Comparison of ENCODE assay signal across 8 cellular contexts in the genomic region with DNA sequence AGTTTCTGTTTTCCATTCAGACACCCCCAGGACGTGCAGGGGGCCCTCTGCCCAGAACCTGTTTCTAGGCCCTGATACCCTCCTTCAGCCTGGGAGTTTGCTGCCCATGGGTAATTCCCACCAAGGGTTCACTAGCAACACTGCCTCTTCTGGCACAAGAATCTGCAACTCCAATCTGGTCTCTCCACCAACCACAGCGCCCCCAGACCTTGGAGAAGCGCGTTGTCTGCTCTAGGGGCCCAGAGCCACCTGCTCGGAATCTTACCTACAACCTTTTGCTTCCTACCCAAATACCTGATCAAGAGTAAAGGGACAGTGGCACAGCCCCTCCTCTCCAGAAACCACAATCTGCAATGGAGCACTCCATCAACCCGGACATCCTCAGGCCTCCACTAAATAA. TPM values are rescaled to one million over a fixed set of nuclear protein-coding genes. Genes with fewer than 3 reads are reported as not detected.
DNase-seq lines count a peak whose midpoint lies in the region; ATAC-seq and TF ChIP-seq lines count a peak whose summit lies in the region.

No MANE protein-coding gene starts in this region.

- POLR2A ChIA-PET in T-cell (lab: Charles Lee), result no interaction called here

- H3K4me3 ChIP-seq in H7 (ENCODE audit: insufficient read depth, low read depth, low read length) (peak overlapping the region; percentile 81), skin epidermis (peak overlapping the region; percentile 58 to 92 (median 79))

- H3K27me3 ChIP-seq in H7 (ENCODE audit: control insufficient read depth, insufficient read depth, low read length), result no peaks in the 10 kb centered on the region

- peaks cover 3% of the 10 kb centered on the region for H3K36me3 ChIP-seq in H7 (replicated peaks; ENCODE audit: control insufficient read depth, insufficient read depth, low read length)

- DNase-seq in H7, result no peak
- DNase-seq in T-cell, result no peak
- no peak for DNase-seq in glutamatergic neuron
- DNase-seq in stimulated activated CD8-positive, alpha-beta memory T cell treated with anti-CD3 and anti-CD28 coated beads, Interleukin-4, amount 100 ng/mL, for 48 hours, result no peak
- DNase-seq in NCI-H2227 (lab: John Stamatoyannopoulos, UW; ENCODE audit: unreplicated experiment), result no peak

- peak overlapping the region in 10 of 21 experiments; percentile 83 to 95 (median 90) for H3K27ac ChIP-seq in skin epidermis

- H3K36me3 Mint-ChIP-seq in T-cell, result peaks cover 55% of the 10 kb centered on the region
- peaks cover 39% of the 10 kb centered on the region for H3K36me3 Mint-ChIP-seq in glutamatergic neuron (ENCODE audit: unreplicated experiment)

- CTCF ChIA-PET in T-cell (lab: Charles Lee), result interaction anchor here in 1 of 2 donors (0.7 to 1.1 kb wide), 2 partner anchors 287 to 405 kb away, joined by 3 to 7 read pairs; partner anchors contain the start of genes ZNF224 and ZNF227

- H3K4me1 Mint-ChIP-seq in T-cell (peaks cover 36 to 49% (median 46%) of the 10 kb centered on the region in 3 donors), glutamatergic neuron (ENCODE audit: low read depth, unreplicated experiment) (peaks cover 8% of the 10 kb centered on the region)

- TF ChIP-seq CTCF in glutamatergic neuron (IDR thresholded peaks at IDR 0.05; ENCODE audit: partially characterized antibody, unreplicated experiment), result no peak

- ATAC-seq in T-cell (replicated peaks in 1 of 4), result no peak
- no peak for ATAC-seq in HG03045 (IDR thresholded peaks at IDR 0.05; ENCODE audit: unreplicated experiment)
- ATAC-seq in HG03460 (IDR thresholded peaks at IDR 0.05; ENCODE audit: unreplicated experiment), result no peak

- H3K27ac Mint-ChIP-seq in T-cell (peak overlapping the region; percentile 90 to 92), glutamatergic neuron (ENCODE audit: unreplicated experiment) (peak overlapping the region; percentile 84)

- H3K27me3 Mint-ChIP-seq in T-cell (peaks cover 0 to 7% of the 10 kb centered on the region in 2 donors), glutamatergic neuron (ENCODE audit: unreplicated experiment) (peaks cover 12% of the 10 kb centered on the region)

- H3K9me3 Mint-ChIP-seq in T-cell, result peaks cover 23 to 49% (median 27%) of the 10 kb centered on the region in 3 donors
- H3K9me3 Mint-ChIP-seq in glutamatergic neuron (ENCODE audit: unreplicated experiment), result peaks cover 19% of the 10 kb centered on the region

- H3K4me3 Mint-ChIP-seq in T-cell (peak overlapping the region; percentile 92 to 99 (median 95)), glutamatergic neuron (ENCODE audit: unreplicated experiment) (peak overlapping the region; percentile 96)

RNA-seq across cellular contexts. Expression of gene ZNF180, which starts 0.8 kb away (rescaled TPM):
- total RNA-seq in H7 (2014; rRNA removed; shearing (Covaris generic)), result 7.1 and 8.7 TPM in 2 replicates
- 10 to 100 TPM in 3 of 5 donors, 1 to 10 TPM in 2; 7.0 to 20.1 (median 17.8) TPM for total RNA-seq in T-cell
- 12.3 TPM for total RNA-seq in glutamatergic neuron (ENCODE audit: unreplicated experiment)

RNA-seq across cellular contexts. Expression of gene CEACAM20, which starts 29.9 kb away (rescaled TPM):
- total RNA-seq in H7 (2014; rRNA removed; shearing (Covaris generic)), result not detected in 2 replicates
- total RNA-seq in T-cell (not detected), glutamatergic neuron (ENCODE audit: unreplicated experiment) (not detected)

RNA-seq across cellular contexts. Expression of gene ZNF229, which starts 51.3 kb away (rescaled TPM):
- total RNA-seq in H7 (2014; rRNA removed; shearing (Covaris generic)), result 0.03 and 0.18 TPM in 2 replicates
- total RNA-seq in T-cell (1 to 10 TPM in 4 of 5 donors, under 1 TPM in 1; 0.54 to 2.5 (median 1.7) TPM), glutamatergic neuron (ENCODE audit: unreplicated experiment) (15.2 TPM)
